2 cellular contexts compared by ENCODE assay signal in the genomic region with DNA sequence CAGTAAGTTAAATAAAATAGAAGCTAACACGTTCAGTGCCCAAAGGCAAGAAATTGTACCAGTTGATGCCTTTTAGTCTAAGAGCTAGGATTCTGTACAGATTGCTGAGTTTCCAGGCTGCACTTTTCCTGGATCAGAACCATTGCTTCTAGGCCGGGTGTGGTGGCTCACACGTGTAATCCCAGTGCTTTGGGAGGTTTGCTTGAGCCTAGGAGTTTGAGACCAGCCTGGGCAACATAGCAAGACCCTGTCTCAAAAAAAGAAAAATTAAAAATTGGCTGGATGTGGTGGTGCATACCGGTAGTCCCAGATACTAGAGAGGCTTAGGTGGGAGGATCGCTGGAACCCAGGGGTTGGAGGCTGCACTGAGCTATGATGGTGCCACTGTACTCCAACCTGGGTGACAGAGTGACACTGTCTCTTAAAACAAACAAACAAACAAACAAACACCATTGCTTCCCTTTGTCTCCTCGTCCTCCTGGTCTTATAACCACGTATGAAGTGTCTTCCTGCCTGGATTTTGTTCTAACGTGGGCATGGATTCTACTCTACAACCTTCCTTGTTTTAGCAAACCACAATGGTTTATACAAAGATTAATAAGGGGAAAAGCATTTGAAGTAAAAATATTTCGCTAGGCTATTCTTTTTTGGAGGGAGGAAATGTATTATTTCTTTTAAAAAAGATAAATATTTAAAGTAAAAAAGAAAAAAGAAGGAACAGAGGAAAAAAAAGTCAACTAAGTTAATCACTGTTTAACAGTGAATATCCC.
TF ChIP-seq lines count a peak whose summit lies in the region.

No MANE protein-coding gene starts in this region.

TF ChIP-seq in IMR-90, 13 proteins besides CTCF, POLR2A, EP300 and RAD21:
- TF ChIP-seq, protein P1, sequence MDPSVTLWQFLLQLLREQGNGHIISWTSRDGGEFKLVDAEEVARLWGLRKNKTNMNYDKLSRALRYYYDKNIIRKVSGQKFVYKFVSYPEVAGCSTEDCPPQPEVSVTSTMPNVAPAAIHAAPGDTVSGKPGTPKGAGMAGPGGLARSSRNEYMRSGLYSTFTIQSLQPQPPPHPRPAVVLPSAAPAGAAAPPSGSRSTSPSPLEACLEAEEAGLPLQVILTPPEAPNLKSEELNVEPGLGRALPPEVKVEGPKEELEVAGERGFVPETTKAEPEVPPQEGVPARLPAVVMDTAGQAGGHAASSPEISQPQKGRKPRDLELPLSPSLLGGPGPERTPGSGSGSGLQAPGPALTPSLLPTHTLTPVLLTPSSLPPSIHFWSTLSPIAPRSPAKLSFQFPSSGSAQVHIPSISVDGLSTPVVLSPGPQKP (IDR thresholded peaks at IDR 0.05; ENCODE audit: borderline replicate concordance, low read depth, low read length), result no peak
- TF ChIP-seq BHLHE40 (IDR thresholded peaks at IDR 0.05; ENCODE audit: low read depth, low read length) (no peak), MAZ (IDR thresholded peaks at IDR 0.05; ENCODE audit: borderline replicate concordance, low read depth, low read length) (no peak), RFX5 (IDR thresholded peaks at IDR 0.05; ENCODE audit: low read depth, low read length) (no peak), MXI1 (IDR thresholded peaks at IDR 0.05; ENCODE audit: borderline replicate concordance, low read depth, low read length) (no peak), CHD1 (IDR thresholded peaks at IDR 0.05; ENCODE audit: low read depth, low read length) (no peak), SMC3 (IDR thresholded peaks at IDR 0.05; ENCODE audit: low read depth, low read length) (no peak), MAFK (IDR thresholded peaks at IDR 0.05; ENCODE audit: low read depth, low read length) (no peak), NFE2L2 (IDR thresholded peaks at IDR 0.05; ENCODE audit: low read depth, low read length) (no peak), RCOR1 (IDR thresholded peaks at IDR 0.05; ENCODE audit: insufficient replicate concordance, low read length) (no peak), FOS (IDR thresholded peaks at IDR 0.05; ENCODE audit: low read depth, low read length) (no peak), CEBPB (IDR thresholded peaks at IDR 0.05; ENCODE audit: low read depth, low read length) (no peak)
- TF ChIP-seq, protein P2, sequence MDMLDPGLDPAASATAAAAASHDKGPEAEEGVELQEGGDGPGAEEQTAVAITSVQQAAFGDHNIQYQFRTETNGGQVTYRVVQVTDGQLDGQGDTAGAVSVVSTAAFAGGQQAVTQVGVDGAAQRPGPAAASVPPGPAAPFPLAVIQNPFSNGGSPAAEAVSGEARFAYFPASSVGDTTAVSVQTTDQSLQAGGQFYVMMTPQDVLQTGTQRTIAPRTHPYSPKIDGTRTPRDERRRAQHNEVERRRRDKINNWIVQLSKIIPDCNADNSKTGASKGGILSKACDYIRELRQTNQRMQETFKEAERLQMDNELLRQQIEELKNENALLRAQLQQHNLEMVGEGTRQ (IDR thresholded peaks at IDR 0.05; ENCODE audit: low read depth, low read length), result no peak

TF ChIP-seq in K562, 482 proteins besides CTCF, POLR2A, EP300 and RAD21:
- no peak for TF ChIP-seq ZFP1 (CRISPR knock-in tag; IDR thresholded peaks at IDR 0.05)
- TF ChIP-seq CBFA2T2 (conservative IDR thresholded peaks at IDR 0.05), result no peak
- peak; percentile 68 for TF ChIP-seq ZNF121 (CRISPR knock-in tag; conservative IDR thresholded peaks at IDR 0.05)
TF ChIP-seq in K562: peak in this region for 1.
